ENCODE assay signal across 10 cellular contexts in the genomic region with DNA sequence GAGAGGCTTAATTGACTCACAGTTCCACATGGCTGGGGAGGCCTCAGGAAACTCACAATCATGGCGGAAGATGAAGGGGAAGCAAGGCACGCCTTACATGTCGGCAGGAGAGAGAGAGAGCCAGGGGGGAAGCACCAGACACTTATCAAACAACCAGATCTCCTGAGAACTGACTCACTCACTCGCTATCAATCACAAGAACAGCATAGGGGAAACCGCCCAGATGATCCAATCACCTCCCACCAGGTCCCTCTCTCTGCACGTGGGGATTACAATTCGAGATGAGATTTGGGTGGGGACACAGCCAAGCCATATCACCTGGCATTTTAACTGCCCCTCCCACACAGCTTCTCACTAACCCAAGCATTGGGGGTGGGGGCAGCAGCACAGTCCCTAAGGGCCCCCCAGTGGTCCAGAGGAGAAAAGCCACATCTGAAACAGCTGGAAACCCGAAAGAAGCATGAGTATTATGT.
DNase-seq lines count a peak whose midpoint lies in the region; ATAC-seq and TF ChIP-seq lines count a peak whose summit lies in the region.
"Had no signal": no experiment of that assay in that cellular context is flagged by ENCODE, and none has a peak within 500 bp of the region (broad histone marks: within the 10 kb centered on the region; RNA-seq: fewer than 3 reads in every experiment).

No MANE protein-coding gene starts in this region.

- no peak overlapping the region for H3K4me3 Mint-ChIP-seq in T-helper 2 cell treated with Interferon-gamma antibody and Interleukin-4, amounts not matched to agents 5 μg/mL and 100 μg/mL, for 36 hours

- CTCF ChIA-PET in AG04450 (lab: Charles Lee) = no interaction called here

- H3K9me3 ChIP-seq in AG04450 (ENCODE audit: control insufficient read depth, insufficient read depth, low read length) (no peaks in the 10 kb centered on the region), left ventricle myocardium inferior (replicated peaks) (no peaks in the 10 kb centered on the region), right atrium auricular region (no peaks in the 10 kb centered on the region)

- peaks cover 3% of the 10 kb centered on the region for H3K4me1 Mint-ChIP-seq in T-helper 2 cell treated with Interferon-gamma antibody and Interleukin-4, amounts not matched to agents 5 μg/mL and 100 μg/mL, for 36 hours (ENCODE audit: low read depth)

- no peaks in the 10 kb centered on the region for H3K36me3 Mint-ChIP-seq in T-helper 2 cell treated with Interferon-gamma antibody and Interleukin-4, amounts not matched to agents 5 μg/mL and 100 μg/mL, for 36 hours (ENCODE audit: low read depth)

- POLR2A ChIA-PET in AG04450 (lab: Yijun Ruan, JAX) = no interaction called here

- H3K4me3 ChIP-seq in AG04450 (ENCODE audit: low read depth, low read length) = no peak overlapping the region
- H3K4me3 ChIP-seq in kidney epithelial cell (ENCODE audit: low read depth, low read length) = no peak overlapping the region
- H3K4me3 ChIP-seq in left ventricle myocardium inferior = no peak overlapping the region
- no peak overlapping the region for H3K4me3 ChIP-seq in right atrium auricular region

- no peaks in the 10 kb centered on the region for H3K27me3 Mint-ChIP-seq in T-helper 2 cell treated with Interferon-gamma antibody and Interleukin-4, amounts not matched to agents 5 μg/mL and 100 μg/mL, for 36 hours (ENCODE audit: low read depth)

- TF ChIP-seq CTCF in AG04450 (IDR thresholded peaks at IDR 0.05; ENCODE audit: low read depth, low read length) (peak; percentile 33), GM12874 (IDR thresholded peaks at IDR 0.05; ENCODE audit: insufficient read depth, low read depth, low read length) (0 out of 2 replicates have a peak, but pooled peaks have one; percentile 17), kidney epithelial cell (IDR thresholded peaks at IDR 0.05; ENCODE audit: insufficient read depth, low read length, poor library complexity, severe bottlenecking) (no peak), left ventricle myocardium inferior (IDR thresholded peaks at IDR 0.05; ENCODE audit: borderline replicate concordance) (no peak), right atrium auricular region (IDR thresholded peaks at IDR 0.05) (no peak)

- ATAC-seq in GM21825 (IDR thresholded peaks at IDR 0.05; ENCODE audit: unreplicated experiment) = no peak
- ATAC-seq in HG03039 (IDR thresholded peaks at IDR 0.05; ENCODE audit: unreplicated experiment) = no peak

- intact Hi-C loops in left ventricle myocardium inferior (cut with micrococcal nuclease) = no loop called here

- H3K27ac ChIP-seq in AG04450 (ENCODE audit: low read depth, low read length) (no peak overlapping the region), left ventricle myocardium inferior (replicated peaks) (no peak overlapping the region), right atrium auricular region (no peak overlapping the region)
- H3K27ac ChIP-seq: parathyroid adenoma had no signal

- H3K9me3 Mint-ChIP-seq in T-helper 2 cell treated with Interferon-gamma antibody and Interleukin-4, amounts not matched to agents 5 μg/mL and 100 μg/mL, for 36 hours = peaks cover 19% of the 10 kb centered on the region

- no peaks in the 10 kb centered on the region for H3K4me1 ChIP-seq in left ventricle myocardium inferior
- no peaks in the 10 kb centered on the region for H3K4me1 ChIP-seq in right atrium auricular region
- H3K4me1 ChIP-seq: parathyroid adenoma had no signal

- no peak for DNase-seq in AG04450 (ENCODE audit: low read depth, low spot score)
- peak; percentile 12 for DNase-seq in T-helper 2 cell treated with Interferon-gamma antibody and Interleukin-4, amounts not matched to agents 5 μg/mL and 100 μg/mL, for 36 hours (ENCODE audit: low spot score)
- peak; percentile 26 for DNase-seq in kidney epithelial cell (ENCODE audit: low read depth)
- no peak for DNase-seq in left ventricle myocardium inferior
- no peak for DNase-seq in right atrium auricular region (ENCODE audit: low spot score)
- DNase-seq: NCI-H510A had no signal

- no peaks in the 10 kb centered on the region for H3K36me3 ChIP-seq in kidney epithelial cell (ENCODE audit: control insufficient read depth, insufficient read depth, low read length)
- no peaks in the 10 kb centered on the region for H3K36me3 ChIP-seq in left ventricle myocardium inferior
- H3K36me3 ChIP-seq in right atrium auricular region = no peaks in the 10 kb centered on the region

- H3K27me3 ChIP-seq in AG04450 (ENCODE audit: control insufficient read depth, insufficient read depth, low read length) = peaks cover 31% of the 10 kb centered on the region
- H3K27me3 ChIP-seq in kidney epithelial cell (ENCODE audit: control insufficient read depth, insufficient read depth, low read length) = peaks cover 19% of the 10 kb centered on the region
- H3K27me3 ChIP-seq in left ventricle myocardium inferior (ENCODE audit: low read depth) = no peaks in the 10 kb centered on the region
- H3K27me3 ChIP-seq in right atrium auricular region = no peaks in the 10 kb centered on the region

- no peak overlapping the region for H3K27ac Mint-ChIP-seq in T-helper 2 cell treated with Interferon-gamma antibody and Interleukin-4, amounts not matched to agents 5 μg/mL and 100 μg/mL, for 36 hours

Comparison
In these comparisons a context has a peak if more than half of its experiments do, and no peak if none do; other contexts are left out.
1. DNase-seq: peak in T-helper 2 cell treated with Interferon-gamma antibody and Interleukin-4, amounts not matched to agents 5 μg/mL and 100 μg/mL, for 36 hours (single experiment) and kidney epithelial cell (single experiment); none in AG04450 (single experiment), left ventricle myocardium inferior (single experiment) and right atrium auricular region (single experiment).
2. CTCF ChIP-seq: peak in AG04450 (single experiment) and GM12874 (single experiment); none in kidney epithelial cell (single experiment), left ventricle myocardium inferior (single experiment) and right atrium auricular region (0 of 2).